Comparison of ENCODE assay signal across 8 cellular contexts in genomic region chr2:42132066-42132965, GRCh38. TPM values are rescaled to one million over a fixed set of nuclear protein-coding genes. Genes with fewer than 3 reads are reported as not detected.
A peak's percentile ranks its signal among the peaks of the same experiment; 100 is the strongest.
DNase-seq lines count a peak whose midpoint lies in the region; ATAC-seq and TF ChIP-seq lines count a peak whose summit lies in the region.

No MANE protein-coding gene starts in this region.

- H3K4me3 Mint-ChIP-seq in CD8-positive, alpha-beta T cell: peak overlapping the region; percentile 76
- peak overlapping the region; percentile 51 to 91 (median 77) for H3K4me3 Mint-ChIP-seq in IgD-negative memory B cell
- peak overlapping the region; percentile 64 for H3K4me3 Mint-ChIP-seq in MCF 10A (ENCODE audit: unreplicated experiment)
- H3K4me3 Mint-ChIP-seq in progenitor cell of endocrine pancreas (ENCODE audit: low read depth): no peak overlapping the region

- no peaks in the 10 kb centered on the region for H3K36me3 ChIP-seq in CD8-positive, alpha-beta T cell (ENCODE audit: insufficient read depth, low read length)
- no peaks in the 10 kb centered on the region for H3K36me3 ChIP-seq in mucosa of rectum (ENCODE audit: control insufficient read depth in 2 of 2, insufficient read depth in 2 of 2, low read length in 2 of 2)

- CTCF ChIA-PET in CD8-positive, alpha-beta T cell (lab: Charles Lee): interaction anchor here (0.8 to 5.8 kb wide), 12 partner anchors 8 to 64 kb away, joined by 3 to 52 read pairs (median 6); no protein-coding TSS in a partner anchor
- CTCF ChIA-PET in MCF 10A (lab: Yijun Ruan, JAX): interaction anchor here (0.6 to 1.2 kb wide), 6 partner anchors 10 to 263 kb away, joined by 3 to 6 read pairs (median 4); no protein-coding TSS in a partner anchor

- POLR2A ChIA-PET in CD8-positive, alpha-beta T cell (lab: Charles Lee): interaction anchor here (0.6 to 3.7 kb wide), 19 partner anchors 8 to 80 kb away, joined by 3 to 42 read pairs (median 5); partner anchors contain the start of gene EML4
- POLR2A ChIA-PET in MCF 10A (lab: Yijun Ruan, JAX): interaction anchor here (0.6 to 2.1 kb wide), 16 partner anchors 9 to 285 kb away, joined by 3 to 26 read pairs (median 3); partner anchors contain the start of genes COX7A2L and EML4

- no TSS peak for BruUV-seq in MCF 10A (replicated peaks; lab: Mats Ljungman, UMichigan)

- DNase-seq in CD8-positive, alpha-beta T cell: no peak
- peak; percentile 44 for DNase-seq in MCF 10A (ENCODE audit: unreplicated experiment)
- no peak for DNase-seq in progenitor cell of endocrine pancreas (ENCODE audit: low spot score, unreplicated experiment)
- DNase-seq in iPS-NIHi11 (ENCODE audit: low spot score): no peak

- intact Hi-C loops in CD8-positive, alpha-beta T cell (cut with DNase I, micrococcal nuclease): loop anchor here in 1 of 2 experiments (2.0 kb wide), 2 partner anchors 14 to 64 kb away; no protein-coding TSS in a partner anchor
- intact Hi-C loops in MCF 10A (cut with micrococcal nuclease): no loop called here

- no peaks in the 10 kb centered on the region for H3K27me3 Mint-ChIP-seq in CD8-positive, alpha-beta T cell (ENCODE audit: low read depth)
- peaks cover 2% of the 10 kb centered on the region for H3K27me3 Mint-ChIP-seq in IgD-negative memory B cell
- no peaks in the 10 kb centered on the region for H3K27me3 Mint-ChIP-seq in MCF 10A (ENCODE audit: insufficient read depth, unreplicated experiment)
- peaks cover 43% of the 10 kb centered on the region for H3K27me3 Mint-ChIP-seq in progenitor cell of endocrine pancreas

- H3K4me3 ChIP-seq in CD8-positive, alpha-beta T cell (ENCODE audit: low read depth, low read length): peak overlapping the region; percentile 22
- peak overlapping the region; percentile 17 to 59 for H3K4me3 ChIP-seq in mucosa of rectum (ENCODE audit: low read length in 2 of 2)

- peaks cover 88% of the 10 kb centered on the region for H3K4me1 ChIP-seq in CD8-positive, alpha-beta T cell (ENCODE audit: insufficient read depth, low read length)
- H3K4me1 ChIP-seq in mucosa of rectum (ENCODE audit: control insufficient read depth in 2 of 2, insufficient read depth in 2 of 2, low read length in 2 of 2): peaks cover 28 to 33% of the 10 kb centered on the region in 2 donors

- peak overlapping the region; percentile 98 for H3K27ac Mint-ChIP-seq in CD8-positive, alpha-beta T cell
- peak overlapping the region; percentile 44 to 89 (median 74) for H3K27ac Mint-ChIP-seq in IgD-negative memory B cell
- peak overlapping the region; percentile 0 for H3K27ac Mint-ChIP-seq in MCF 10A (ENCODE audit: low read depth, unreplicated experiment)
- no peak overlapping the region for H3K27ac Mint-ChIP-seq in progenitor cell of endocrine pancreas

- peaks cover 89% of the 10 kb centered on the region for H3K4me1 Mint-ChIP-seq in CD8-positive, alpha-beta T cell (ENCODE audit: low read depth)
- H3K4me1 Mint-ChIP-seq in IgD-negative memory B cell (peaks cover 57 to 66% (median 63%) of the 10 kb centered on the region in 3 donors), MCF 10A (ENCODE audit: insufficient read depth, unreplicated experiment) (peaks cover 48% of the 10 kb centered on the region), progenitor cell of endocrine pancreas (ENCODE audit: low read depth) (peaks cover 31% of the 10 kb centered on the region)

- H3K36me3 Mint-ChIP-seq in CD8-positive, alpha-beta T cell: no peaks in the 10 kb centered on the region
- H3K36me3 Mint-ChIP-seq in IgD-negative memory B cell (no peaks in the 10 kb centered on the region), MCF 10A (ENCODE audit: insufficient read depth, unreplicated experiment) (no peaks in the 10 kb centered on the region), progenitor cell of endocrine pancreas (ENCODE audit: insufficient read depth) (no peaks in the 10 kb centered on the region)

- no peaks in the 10 kb centered on the region for H3K9me3 Mint-ChIP-seq in CD8-positive, alpha-beta T cell
- H3K9me3 Mint-ChIP-seq in IgD-negative memory B cell (no peaks in the 10 kb centered on the region), MCF 10A (ENCODE audit: unreplicated experiment) (no peaks in the 10 kb centered on the region), progenitor cell of endocrine pancreas (ENCODE audit: low read depth) (no peaks in the 10 kb centered on the region)

- H3K9me3 ChIP-seq in CD8-positive, alpha-beta T cell (ENCODE audit: low read length): no peaks in the 10 kb centered on the region
- H3K9me3 ChIP-seq in mucosa of rectum (ENCODE audit: control insufficient read depth in 2 of 2, low read length in 2 of 2): no peaks in the 10 kb centered on the region

- H3K27ac ChIP-seq in CD8-positive, alpha-beta T cell (ENCODE audit: low read depth, low read length): peak overlapping the region; percentile 61
- H3K27ac ChIP-seq in mucosa of rectum (ENCODE audit: low read depth in 2 of 2, low read length in 2 of 2): peak overlapping the region; percentile 46 to 79

- ATAC-seq in CD8-positive, alpha-beta T cell: peak; percentile 15
- ATAC-seq in HG02678 (IDR thresholded peaks at IDR 0.05; ENCODE audit: unreplicated experiment): no peak
- ATAC-seq in HG02763 (IDR thresholded peaks at IDR 0.05; ENCODE audit: unreplicated experiment): no peak

- peak overlapping the region; percentile 27 to 34 for H3K9ac ChIP-seq in mucosa of rectum (ENCODE audit: low read depth in 1 of 2, low read length in 2 of 2)

- H3K27me3 ChIP-seq in CD8-positive, alpha-beta T cell (ENCODE audit: insufficient read depth, low read length): no peaks in the 10 kb centered on the region
- no peaks in the 10 kb centered on the region for H3K27me3 ChIP-seq in mucosa of rectum (ENCODE audit: control insufficient read depth in 2 of 2, insufficient read depth in 2 of 2, low read length in 2 of 2)

- no peak for TF ChIP-seq CTCF in CD8-positive, alpha-beta T cell (IDR thresholded peaks at IDR 0.05)
- TF ChIP-seq CTCF in MCF 10A (IDR thresholded peaks at IDR 0.05; ENCODE audit: unreplicated experiment): no peak
- TF ChIP-seq CTCF in progenitor cell of endocrine pancreas (IDR thresholded peaks at IDR 0.05; ENCODE audit: unreplicated experiment): no peak

RNA-seq across cellular contexts. Expression of gene EML4, which starts 36.8 kb away (rescaled TPM):
- 100 to 1,000 TPM; 224 to 240 TPM for total RNA-seq in CD8-positive, alpha-beta T cell
- polyA plus RNA-seq in IgD-negative memory B cell: 78.3 TPM
- total RNA-seq in MCF 10A (2022) (31.2 and 34.5 TPM in 2 replicates), progenitor cell of endocrine pancreas (75.7 and 79.1 TPM in 2 replicates)
